1 cellular context compared by ENCODE assay signal in the genomic region with DNA sequence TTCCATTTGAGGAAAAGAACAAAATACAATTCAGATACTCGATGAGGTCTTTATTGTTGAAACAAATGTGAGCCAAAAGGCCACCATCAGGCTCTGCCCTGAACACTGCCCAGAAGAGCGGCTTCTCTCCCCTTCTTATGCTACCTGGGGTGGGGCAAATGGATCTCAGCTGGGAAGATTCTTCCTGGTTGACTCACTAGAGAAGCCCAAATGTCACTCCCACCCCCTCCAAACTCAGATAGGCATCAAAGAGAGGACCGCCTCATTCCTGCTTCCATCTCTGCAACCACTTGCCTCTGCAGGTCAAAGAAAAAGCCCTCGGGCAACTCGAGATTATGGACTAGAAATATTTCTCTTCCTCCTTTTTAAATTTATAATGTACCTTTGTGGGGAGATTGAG.
TF ChIP-seq lines count a peak whose summit lies in the region.

No MANE protein-coding gene starts in this region.

TF ChIP-seq in HCT116, 20 proteins besides CTCF, POLR2A, EP300 and RAD21:
- TF ChIP-seq EZH2phosphoT487 (IDR thresholded peaks at IDR 0.05; ENCODE audit: borderline replicate concordance) (no peak), SRF (IDR thresholded peaks at IDR 0.05; ENCODE audit: low read depth) (no peak), ZBTB33 (IDR thresholded peaks at IDR 0.05; ENCODE audit: extremely low read depth, insufficient replicate concordance, low read length) (no peak), EZH2 (IDR thresholded peaks at IDR 0.05) (no peak), CBX3 (IDR thresholded peaks at IDR 0.05; ENCODE audit: low read depth) (no peak), ZFX (IDR thresholded peaks at IDR 0.05) (no peak)
